8 cellular contexts compared by ENCODE assay signal in genomic region chr17:16991349-16992009, GRCh38. TPM values are rescaled to one million over a fixed set of nuclear protein-coding genes. Genes with fewer than 3 reads are reported as not detected.
A peak's percentile ranks its signal among the peaks of the same experiment; 100 is the strongest.
DNase-seq lines count a peak whose midpoint lies in the region; ATAC-seq and TF ChIP-seq lines count a peak whose summit lies in the region.

No MANE protein-coding gene starts in this region.

- peak; percentile 43 to 54 for ATAC-seq in CD4-positive, CD25-positive, alpha-beta regulatory T cell (ENCODE audit: low read depth in 2 of 2)
- ATAC-seq in activated T-helper 17 cell treated with anti-CD3 and anti-CD28 coated beads, Interleukin-2, amount 50 U/mL, for 72 hours (replicated peaks): peak; percentile 12
- ATAC-seq in GM21381 (IDR thresholded peaks at IDR 0.05; ENCODE audit: unreplicated experiment): no peak

- H3K27me3 ChIP-seq in CD4-positive, CD25-positive, alpha-beta regulatory T cell (ENCODE audit: control insufficient read depth, insufficient read depth, low read length): no peaks in the 10 kb centered on the region
- H3K27me3 ChIP-seq in neutrophil: no peaks in the 10 kb centered on the region

- POLR2A ChIA-PET in RWPE1 (lab: Yijun Ruan, JAX; ENCODE audit: low non-redundant PET): no interaction called here

- H3K36me3 Mint-ChIP-seq in CD4-positive, CD25-positive, alpha-beta regulatory T cell: no peaks in the 10 kb centered on the region
- H3K36me3 Mint-ChIP-seq in activated T-helper 17 cell treated with anti-CD3 and anti-CD28 coated beads, Interleukin-2, amount 50 U/mL, for 72 hours (ENCODE audit: low read depth): no peaks in the 10 kb centered on the region

- peaks cover 10 to 36% (median 24%) of the 10 kb centered on the region in 4 donors for H3K4me1 Mint-ChIP-seq in CD4-positive, CD25-positive, alpha-beta regulatory T cell
- peaks cover 29% of the 10 kb centered on the region for H3K4me1 Mint-ChIP-seq in activated T-helper 17 cell treated with anti-CD3 and anti-CD28 coated beads, Interleukin-2, amount 50 U/mL, for 72 hours

- H3K4me3 Mint-ChIP-seq in CD4-positive, CD25-positive, alpha-beta regulatory T cell: peak overlapping the region in 2 of 4 donors; percentile 31 to 46
- peak overlapping the region; percentile 79 for H3K4me3 Mint-ChIP-seq in activated T-helper 17 cell treated with anti-CD3 and anti-CD28 coated beads, Interleukin-2, amount 50 U/mL, for 72 hours

- TF ChIP-seq CTCF in RWPE1 (conservative IDR thresholded peaks at IDR 0.05; ENCODE audit: low read depth) (peak; percentile 70), neutrophil (IDR thresholded peaks at IDR 0.05) (peak; percentile 45)

- H3K27ac ChIP-seq in CD4-positive, CD25-positive, alpha-beta regulatory T cell (ENCODE audit: insufficient read depth, low read length, poor library complexity, severe bottlenecking): no peak overlapping the region
- H3K27ac ChIP-seq in RWPE1 (no peak overlapping the region), neutrophil (no peak overlapping the region)

- no peaks in the 10 kb centered on the region for H3K36me3 ChIP-seq in CD4-positive, CD25-positive, alpha-beta regulatory T cell (ENCODE audit: control insufficient read depth, insufficient read depth, low read length)
- H3K36me3 ChIP-seq in neutrophil: no peaks in the 10 kb centered on the region

- DNase-seq in CD4-positive, CD25-positive, alpha-beta regulatory T cell: peak; percentile 57 to 82 (median 73)
- peak; percentile 73 for DNase-seq in HK-2 (ENCODE audit: unreplicated experiment)
- peak; percentile 69 for DNase-seq in RWPE1 (ENCODE audit: low spot score)
- DNase-seq in fibroblast of the conjunctiva (ENCODE audit: low read depth): peak; percentile 17
- peak; percentile 87 for DNase-seq in superior temporal gyrus (ENCODE audit: extremely low spot score)

- no peaks in the 10 kb centered on the region for H3K9me3 Mint-ChIP-seq in CD4-positive, CD25-positive, alpha-beta regulatory T cell
- H3K9me3 Mint-ChIP-seq in activated T-helper 17 cell treated with anti-CD3 and anti-CD28 coated beads, Interleukin-2, amount 50 U/mL, for 72 hours: no peaks in the 10 kb centered on the region

- no peaks in the 10 kb centered on the region for H3K9me3 ChIP-seq in CD4-positive, CD25-positive, alpha-beta regulatory T cell (ENCODE audit: control insufficient read depth in 2 of 2, low read length in 2 of 2)
- no peaks in the 10 kb centered on the region for H3K9me3 ChIP-seq in neutrophil

- no peak overlapping the region for H3K27ac Mint-ChIP-seq in CD4-positive, CD25-positive, alpha-beta regulatory T cell
- H3K27ac Mint-ChIP-seq in activated T-helper 17 cell treated with anti-CD3 and anti-CD28 coated beads, Interleukin-2, amount 50 U/mL, for 72 hours: no peak overlapping the region

- CTCF ChIA-PET in RWPE1 (lab: Yijun Ruan, JAX): interaction anchor here (0.5 to 1.6 kb wide), 15 partner anchors 9 to 1209 kb away, joined by 3 to 7 read pairs (median 4); no protein-coding TSS in a partner anchor

- H3K4me3 ChIP-seq in CD4-positive, CD25-positive, alpha-beta regulatory T cell (ENCODE audit: low read depth, low read length): no peak overlapping the region
- no peak overlapping the region for H3K4me3 ChIP-seq in neutrophil (ENCODE audit: low read depth in 1 of 2, low read length in 1 of 2)

- H3K4me1 ChIP-seq in CD4-positive, CD25-positive, alpha-beta regulatory T cell (ENCODE audit: control insufficient read depth, insufficient read depth, low read length, poor library complexity, severe bottlenecking): peaks cover 43% of the 10 kb centered on the region
- H3K4me1 ChIP-seq in neutrophil (ENCODE audit: control insufficient read depth in 1 of 2, insufficient read depth in 1 of 2, low read depth in 1 of 2, low read length in 1 of 2): no peaks in the 10 kb centered on the region

- H3K27me3 Mint-ChIP-seq in CD4-positive, CD25-positive, alpha-beta regulatory T cell: no peaks in the 10 kb centered on the region
- no peaks in the 10 kb centered on the region for H3K27me3 Mint-ChIP-seq in activated T-helper 17 cell treated with anti-CD3 and anti-CD28 coated beads, Interleukin-2, amount 50 U/mL, for 72 hours

RNA-seq across cellular contexts. Expression of gene TNFRSF13B, which starts 19.6 kb away (rescaled TPM):
- total RNA-seq in CD4-positive, CD25-positive, alpha-beta regulatory T cell: 3.1 TPM
- polyA plus RNA-seq in CD4-positive, CD25-positive, alpha-beta regulatory T cell: 1 to 10 TPM in 3 of 4 donors, under 1 TPM in 1; 0.73 to 4.8 (median 3.0) TPM
- total RNA-seq in activated T-helper 17 cell treated with anti-CD3 and anti-CD28 coated beads, Interleukin-2, amount 50 U/mL, for 72 hours: not detected

RNA-seq across cellular contexts. Expression of gene MPRIP, which starts 50.8 kb away (rescaled TPM):
- total RNA-seq in CD4-positive, CD25-positive, alpha-beta regulatory T cell: 234 TPM
- 10 to 100 TPM; 49.0 to 88.5 (median 55.8) TPM for polyA plus RNA-seq in CD4-positive, CD25-positive, alpha-beta regulatory T cell
- 100 to 1,000 TPM; 204 to 207 TPM for total RNA-seq in activated T-helper 17 cell treated with anti-CD3 and anti-CD28 coated beads, Interleukin-2, amount 50 U/mL, for 72 hours

Comparison
In these comparisons a context has a peak if more than half of its experiments do, and no peak if none do; other contexts are left out.
1. DNase-seq: peak in every context shown above with its lines; median percentile 87 in superior temporal gyrus; 73 in CD4-positive, CD25-positive, alpha-beta regulatory T cell; 73 in HK-2; 69 in RWPE1; 17 in fibroblast of the conjunctiva.